ENCODE assay signal across 22 cellular contexts in genomic region chr6:132728616-132729015, GRCh38. TPM values are rescaled to one million over a fixed set of nuclear protein-coding genes. Genes with fewer than 3 reads are reported as not detected.
DNase-seq lines count a peak whose midpoint lies in the region; ATAC-seq and TF ChIP-seq lines count a peak whose summit lies in the region.
"Had no signal": no experiment of that assay in that cellular context is flagged by ENCODE, and none has a peak within 500 bp of the region (broad histone marks: within the 10 kb centered on the region; RNA-seq: fewer than 3 reads in every experiment).

No MANE protein-coding gene starts in this region.

- 74% methylated on average over 4 of the region's 4 CpGs for WGBS in liver

- no peak for ATAC-seq in GM18505 (IDR thresholded peaks at IDR 0.05; ENCODE audit: unreplicated experiment)
- no peak for ATAC-seq in HG02938 (IDR thresholded peaks at IDR 0.05; ENCODE audit: unreplicated experiment)
- no peak for ATAC-seq in activated CD8-positive, alpha-beta T cell treated with anti-CD3 and anti-CD28 coated beads, Interleukin-2, amount 10 ng/mL, durations not matched to agents 7 days and 5 days
- ATAC-seq: body of pancreas, foreskin keratinocyte, mucosa of descending colon had no signal

- no peaks in the 10 kb centered on the region for H3K9me3 ChIP-seq in liver (ENCODE audit: control insufficient read depth in 4 of 4, low read length in 3 of 4)
- H3K9me3 ChIP-seq: body of pancreas, mucosa of descending colon, sigmoid colon, stomach had no signal

- intact Hi-C loops in Calu3 (cut with micrococcal nuclease; ENCODE audit: unreplicated experiment) = loop anchor here (10.0 kb wide), 1 partner anchor 664 kb away; no protein-coding TSS in a partner anchor

- no TSS peak for BruUV-seq in Calu3 (replicated peaks; lab: Mats Ljungman, UMichigan)

- H3K4me3 Mint-ChIP-seq in Calu3 (ENCODE audit: low read depth, unreplicated experiment) = no peak overlapping the region
- H3K4me3 Mint-ChIP-seq in activated CD8-positive, alpha-beta T cell treated with anti-CD3 and anti-CD28 coated beads, Interleukin-2, amount 10 ng/mL, durations not matched to agents 7 days and 5 days = no peak overlapping the region
- H3K4me3 Mint-ChIP-seq: activated naive CD8-positive, alpha-beta T cell treated with anti-CD3 and anti-CD28 coated beads, Interleukin-2, amount 10 ng/mL, durations not matched to agents 7 days and 5 days had no signal

- peaks cover 3 to 11% (median 4%) of the 10 kb centered on the region in 4 donors for H3K4me1 ChIP-seq in liver (ENCODE audit: control insufficient read depth in 4 of 4, insufficient read depth in 4 of 4, low read length in 3 of 4)
- H3K4me1 ChIP-seq: body of pancreas, foreskin keratinocyte had no signal

- TF ChIP-seq POLR2A in GM18505 (IDR thresholded peaks at IDR 0.05; ENCODE audit: borderline replicate concordance, extremely low read depth, insufficient read depth, insufficient read length) = no peak

- H3K9ac ChIP-seq in liver (ENCODE audit: low read depth in 1 of 2, low read length in 2 of 2) = no peak overlapping the region

- no peak overlapping the region for H3K4me3 ChIP-seq in H7 (ENCODE audit: insufficient read depth, low read depth, low read length)
- H3K4me3 ChIP-seq in liver (ENCODE audit: low read depth in 1 of 3, low read length in 3 of 3) = no peak overlapping the region
- H3K4me3 ChIP-seq: body of pancreas, mucosa of descending colon, sigmoid colon, stomach had no signal

- H3K36me3 ChIP-seq in H7 (replicated peaks; ENCODE audit: control insufficient read depth, insufficient read depth, low read length) (no peaks in the 10 kb centered on the region), liver (ENCODE audit: control insufficient read depth in 4 of 4, insufficient read depth in 3 of 4, low read depth in 1 of 4, low read length in 3 of 4) (peaks cover 1 to 25% (median 9%) of the 10 kb centered on the region in 4 donors)
- H3K36me3 ChIP-seq: sigmoid colon had no signal

- POLR2A ChIA-PET in activated CD8-positive, alpha-beta T cell treated with anti-CD3 and anti-CD28 coated beads, Interleukin-2, amount 10 ng/mL, durations not matched to agents 7 days and 5 days (lab: Charles Lee) = interaction anchor here (0.6 kb wide), 1 partner anchor 244 kb away, joined by 4 read pairs; no protein-coding TSS in a partner anchor

- H3K27me3 ChIP-seq in H7 (ENCODE audit: control insufficient read depth, insufficient read depth, low read length) (no peaks in the 10 kb centered on the region), liver (ENCODE audit: control insufficient read depth in 4 of 4, insufficient read depth in 4 of 4, low read length in 3 of 4) (no peaks in the 10 kb centered on the region)
- H3K27me3 ChIP-seq: body of pancreas, foreskin keratinocyte, sigmoid colon, stomach had no signal

- peak overlapping the region; percentile 59 for H3K27ac Mint-ChIP-seq in Calu3 (ENCODE audit: unreplicated experiment)
- no peak overlapping the region for H3K27ac Mint-ChIP-seq in activated CD8-positive, alpha-beta T cell treated with anti-CD3 and anti-CD28 coated beads, Interleukin-2, amount 10 ng/mL, durations not matched to agents 7 days and 5 days
- H3K27ac Mint-ChIP-seq: activated naive CD8-positive, alpha-beta T cell treated with anti-CD3 and anti-CD28 coated beads, Interleukin-2, amount 10 ng/mL, durations not matched to agents 7 days and 5 days had no signal

- TF ChIP-seq RAD21 in liver (IDR thresholded peaks at IDR 0.05) = peak in 1 of 2 donors; percentile 69

- CTCF ChIA-PET in Calu3 (lab: Charles Lee) = no interaction called here
- CTCF ChIA-PET in activated CD8-positive, alpha-beta T cell treated with anti-CD3 and anti-CD28 coated beads, Interleukin-2, amount 10 ng/mL, durations not matched to agents 7 days and 5 days (lab: Charles Lee) = interaction anchor here (0.8 to 0.9 kb wide), 2 partner anchors 14 to 35 kb away, joined by 3 to 4 read pairs; no protein-coding TSS in a partner anchor

- peaks cover 6% of the 10 kb centered on the region for H3K36me3 Mint-ChIP-seq in Calu3 (ENCODE audit: insufficient read depth, unreplicated experiment)
- H3K36me3 Mint-ChIP-seq in activated CD8-positive, alpha-beta T cell treated with anti-CD3 and anti-CD28 coated beads, Interleukin-2, amount 10 ng/mL, durations not matched to agents 7 days and 5 days (ENCODE audit: low read depth) = peaks cover 3% of the 10 kb centered on the region

- TF ChIP-seq CTCF in Calu3 (IDR thresholded peaks at IDR 0.05; ENCODE audit: unreplicated experiment) = no peak
- peak; percentile 7 for TF ChIP-seq CTCF in liver (IDR thresholded peaks at IDR 0.05; ENCODE audit: low read depth, low read length, missing input control)

- no peaks in the 10 kb centered on the region for H3K9me3 Mint-ChIP-seq in Calu3 (ENCODE audit: low read depth, unreplicated experiment)
- no peaks in the 10 kb centered on the region for H3K9me3 Mint-ChIP-seq in activated CD8-positive, alpha-beta T cell treated with anti-CD3 and anti-CD28 coated beads, Interleukin-2, amount 10 ng/mL, durations not matched to agents 7 days and 5 days (ENCODE audit: insufficient read depth)
- H3K9me3 Mint-ChIP-seq: activated naive CD8-positive, alpha-beta T cell treated with anti-CD3 and anti-CD28 coated beads, Interleukin-2, amount 10 ng/mL, durations not matched to agents 7 days and 5 days had no signal

- peak overlapping the region in 1 of 2 donors; percentile 22 for H3K27ac ChIP-seq in liver (ENCODE audit: low read depth in 1 of 2, low read length in 2 of 2)
- H3K27ac ChIP-seq: body of pancreas, foreskin keratinocyte, sigmoid colon had no signal

- DNase-seq in Calu3 = no peak
- peak; percentile 23 for DNase-seq in H7
- DNase-seq in SK-N-DZ (ENCODE audit: low spot score) = peak; percentile 9
- no peak for DNase-seq in stimulated activated CD4-positive, alpha-beta T cell treated with anti-CD3 and anti-CD28 coated beads, Interleukin-1b, Interleukin-23, amount 100 ng/mL, for 48 hours
- no peak for DNase-seq in activated CD8-positive, alpha-beta T cell treated with anti-CD3 and anti-CD28 coated beads, Interleukin-2, amount 10 ng/mL, durations not matched to agents 7 days and 5 days
- DNase-seq: activated naive CD8-positive, alpha-beta T cell treated with anti-CD3 and anti-CD28 coated beads, Interleukin-2, amount 10 ng/mL, durations not matched to agents 7 days and 5 days; body of pancreas; COR-L47; foreskin keratinocyte; GDM1; HCEC 1CT; hypothalamus; Kasumi-1; mucosa of descending colon; NCI-H1417 treated with DMSO at 0.1 percent for 48 hours; NCI-H2171 treated with DMSO at 0.1 percent for 48 hours; sigmoid colon; stomach had no signal

- H3K27me3 Mint-ChIP-seq in Calu3 (ENCODE audit: unreplicated experiment) = no peaks in the 10 kb centered on the region
- H3K27me3 Mint-ChIP-seq in activated CD8-positive, alpha-beta T cell treated with anti-CD3 and anti-CD28 coated beads, Interleukin-2, amount 10 ng/mL, durations not matched to agents 7 days and 5 days (ENCODE audit: low read depth) = no peaks in the 10 kb centered on the region
- H3K27me3 Mint-ChIP-seq: activated naive CD8-positive, alpha-beta T cell treated with anti-CD3 and anti-CD28 coated beads, Interleukin-2, amount 10 ng/mL, durations not matched to agents 7 days and 5 days had no signal

- peaks cover 35% of the 10 kb centered on the region for H3K4me1 Mint-ChIP-seq in Calu3 (ENCODE audit: low read depth, unreplicated experiment)
- H3K4me1 Mint-ChIP-seq in activated CD8-positive, alpha-beta T cell treated with anti-CD3 and anti-CD28 coated beads, Interleukin-2, amount 10 ng/mL, durations not matched to agents 7 days and 5 days (ENCODE audit: low read depth) = peaks cover 19% of the 10 kb centered on the region

TF ChIP-seq in liver, 16 proteins besides CTCF, POLR2A, EP300 and RAD21 (continues in another document):
- TF ChIP-seq MAX (IDR thresholded peaks at IDR 0.05) (no peak), HNF4G (IDR thresholded peaks at IDR 0.05) (no peak), SP1 (IDR thresholded peaks at IDR 0.05) (no peak), JUND (IDR thresholded peaks at IDR 0.05) (no peak), NR2F2 (IDR thresholded peaks at IDR 0.05) (no peak), ATF3 (IDR thresholded peaks at IDR 0.05) (no peak)

RNA-seq across cellular contexts. Expression of gene VNN1, which starts 14.8 kb away (rescaled TPM):
- total RNA-seq in Calu3 (2022) (12.4 and 13.3 TPM in 2 replicates), liver (100 to 1,000 TPM in 1 of 2 donors, 1 to 10 TPM in 1; 2.7 to 132 TPM)
- total RNA-seq in H7 (2014; rRNA removed; shearing (Covaris generic)) = not detected in 2 replicates
- not detected in 2 replicates for polyA plus RNA-seq in SK-N-DZ (2014; cell fraction: cytosol; rRNA removed)
- not detected in 2 replicates for polyA plus RNA-seq in SK-N-DZ (2014; cell fraction: nucleus; rRNA removed)
- 10 to 100 TPM; 54.9 to 62.6 TPM for polyA plus RNA-seq in liver
- total RNA-seq in activated CD8-positive, alpha-beta T cell treated with anti-CD3 and anti-CD28 coated beads, Interleukin-2, amount 10 ng/mL, durations not matched to agents 7 days and 5 days = not detected
- total RNA-seq: activated naive CD8-positive, alpha-beta T cell treated with anti-CD3 and anti-CD28 coated beads, Interleukin-2, amount 10 ng/mL, durations not matched to agents 7 days and 5 days; endothelial cell of umbilical vein had no signal
- polyA plus RNA-seq: endothelial cell of umbilical vein had no signal

RNA-seq across cellular contexts. Expression of gene VNN2, which starts 29.1 kb away (rescaled TPM):
- total RNA-seq in Calu3 (2022) (18.1 and 21.5 TPM in 2 replicates), liver (10 to 100 TPM; 17.6 to 22.0 TPM)
- total RNA-seq in H7 (2014; rRNA removed; shearing (Covaris generic)) = not detected in 2 replicates
- not detected in 2 replicates for polyA plus RNA-seq in SK-N-DZ (2014; cell fraction: cytosol; rRNA removed)
- polyA plus RNA-seq in SK-N-DZ (2014; cell fraction: nucleus; rRNA removed) = not detected in 2 replicates
- 1 to 10 TPM; 1.6 to 4.6 TPM for polyA plus RNA-seq in liver
- 10 to 100 TPM; 16.3 to 16.8 TPM for total RNA-seq in activated CD8-positive, alpha-beta T cell treated with anti-CD3 and anti-CD28 coated beads, Interleukin-2, amount 10 ng/mL, durations not matched to agents 7 days and 5 days
- total RNA-seq: endothelial cell of umbilical vein, foreskin keratinocyte had no signal
- polyA plus RNA-seq: endothelial cell of umbilical vein, foreskin keratinocyte had no signal

Comparison
In these comparisons a context has a peak if more than half of its experiments do, and no peak if none do; other contexts are left out.
1. DNase-seq: peak in H7 (single experiment) and SK-N-DZ (single experiment); none in Calu3 (single experiment), stimulated activated CD4-positive, alpha-beta T cell treated with anti-CD3 and anti-CD28 coated beads, Interleukin-1b, Interleukin-23, amount 100 ng/mL, for 48 hours (single experiment) and activated CD8-positive, alpha-beta T cell treated with anti-CD3 and anti-CD28 coated beads, Interleukin-2, amount 10 ng/mL, durations not matched to agents 7 days and 5 days (single experiment).
2. RNA of gene VNN2, which starts 29.1 kb away (total RNA-seq): 17.6 to 22.0 TPM in liver, 18.1 to 21.5 TPM in Calu3 and 16.3 to 16.8 TPM in activated CD8-positive, alpha-beta T cell treated with anti-CD3 and anti-CD28 coated beads, Interleukin-2, amount 10 ng/mL, durations not matched to agents 7 days and 5 days; not detected in H7; every median in the first group is over 10 times any median in the second.